ENCODE assay signal across 10 cellular contexts in genomic region chr12:72471806-72472205, GRCh38.
"Had no signal": no experiment of that assay in that cellular context is flagged by ENCODE, and none has a peak within 500 bp of the region (broad histone marks: within the 10 kb centered on the region; RNA-seq: fewer than 3 reads in every experiment).

No MANE protein-coding gene starts in this region.

- H3K36me3 Mint-ChIP-seq: memory B cell had no signal

- H3K27me3 Mint-ChIP-seq: activated T-helper 17 cell treated with anti-CD3 and anti-CD28 coated beads, Interleukin-2, amount 50 U/mL, for 72 hours; memory B cell had no signal

- H3K4me1 ChIP-seq: heart left ventricle had no signal

- H3K4me3 ChIP-seq: heart left ventricle, thoracic aorta had no signal

- H3K27ac Mint-ChIP-seq: activated T-helper 17 cell treated with anti-CD3 and anti-CD28 coated beads, Interleukin-2, amount 50 U/mL, for 72 hours; memory B cell had no signal

- DNase-seq: activated CD4-positive, alpha-beta T cell treated with anti-CD3 and anti-CD28 coated beads for 1 hour; activated CD4-positive, alpha-beta T cell treated with anti-CD3 and anti-CD28 coated beads, Interleukin-2, amount 50 U/mL, for 4 hours; activated naive CD4-positive, alpha-beta T cell treated with Interleukin-2 at 50 U/mL for 16 hours; heart left ventricle; left ventricle myocardium superior; stimulated activated CD4-positive, alpha-beta T cell treated with anti-CD3 and anti-CD28 coated beads, Interleukin-12 subunit alpha, Interleukin-12 subunit beta, amount 100 ng/mL, for 4 hours; stimulated activated CD4-positive, alpha-beta T cell treated with anti-CD3 and anti-CD28 coated beads, Interleukin-2, amount 100 ng/mL, for 24 hours had no signal

- H3K4me1 Mint-ChIP-seq: activated T-helper 17 cell treated with anti-CD3 and anti-CD28 coated beads, Interleukin-2, amount 50 U/mL, for 72 hours; memory B cell had no signal

- H3K27ac ChIP-seq: heart left ventricle, thoracic aorta had no signal

- H3K9me3 ChIP-seq: heart left ventricle, thoracic aorta had no signal

- H3K4me3 Mint-ChIP-seq: activated T-helper 17 cell treated with anti-CD3 and anti-CD28 coated beads, Interleukin-2, amount 50 U/mL, for 72 hours; memory B cell had no signal

- H3K36me3 ChIP-seq: heart left ventricle, thoracic aorta had no signal

- H3K27me3 ChIP-seq: heart left ventricle had no signal

- ATAC-seq: activated T-helper 17 cell treated with anti-CD3 and anti-CD28 coated beads, Interleukin-2, amount 50 U/mL, for 72 hours; heart left ventricle; left ventricle myocardium superior had no signal
